In genomic region chr9:124179196-124180071, GRCh38 we compare ENCODE assay signal across 26 cellular contexts.
"Had no signal": no experiment of that assay in that cellular context is flagged by ENCODE, and none has a peak within 500 bp of the region (broad histone marks: within the 10 kb centered on the region; RNA-seq: fewer than 3 reads in every experiment).

No MANE protein-coding gene starts in this region.

- H3K4me1 Mint-ChIP-seq: neural progenitor cell; stimulated activated naive CD8-positive, alpha-beta T cell treated with anti-CD3 and anti-CD28 coated beads, Interleukin-15, amount 100 ng/mL, for 72 hours had no signal

- H3K9me3 ChIP-seq: pancreas, prostate gland, right lobe of liver, testis, tibial nerve had no signal

- H3K27ac Mint-ChIP-seq: dendritic cell treated with granulocyte-macrophage colony-stimulating factor and Interleukin-4, amounts not matched to agents 40 ng/mL and 50 ng/mL, for 4 days; effector memory CD8-positive, alpha-beta T cell; neural progenitor cell; stimulated activated naive B cell treated with anti-CD40 and anti-IgM and Interleukin-4, amounts not matched to agents 10 μg/mL and 1 μg/mL and 100 μg/mL, for 72 hours; stimulated activated naive CD8-positive, alpha-beta T cell treated with anti-CD3 and anti-CD28 coated beads, Interleukin-15, amount 100 ng/mL, for 72 hours had no signal

- H3K36me3 Mint-ChIP-seq: natural killer cell treated with Interleukin-12 subunit alpha and Interleukin-12 subunit beta and Interleukin-15 and Interleukin-18, amount 100 ng/mL, for 72 hours; neural progenitor cell; stimulated activated naive B cell treated with anti-CD40 and anti-IgM and Interleukin-4, amounts not matched to agents 10 μg/mL and 1 μg/mL and 100 μg/mL, for 72 hours had no signal

- H3K9me3 Mint-ChIP-seq: effector memory CD8-positive, alpha-beta T cell; natural killer cell treated with Interleukin-12 subunit alpha and Interleukin-12 subunit beta and Interleukin-15 and Interleukin-18, amount 100 ng/mL, for 72 hours; neural progenitor cell had no signal

- H3K4me1 ChIP-seq: gastroesophageal sphincter, left ventricle myocardium inferior, neural progenitor cell, pancreas, prostate gland, right lobe of liver, testis had no signal

- H3K4me3 Mint-ChIP-seq: dendritic cell treated with granulocyte-macrophage colony-stimulating factor and Interleukin-4, amounts not matched to agents 40 ng/mL and 50 ng/mL, for 4 days; effector memory CD8-positive, alpha-beta T cell; natural killer cell treated with Interleukin-12 subunit alpha and Interleukin-12 subunit beta and Interleukin-15 and Interleukin-18, amount 100 ng/mL, for 72 hours; neural progenitor cell; stimulated activated naive B cell treated with anti-CD40 and anti-IgM and Interleukin-4, amounts not matched to agents 10 μg/mL and 1 μg/mL and 100 μg/mL, for 72 hours; stimulated activated naive CD8-positive, alpha-beta T cell treated with anti-CD3 and anti-CD28 coated beads, Interleukin-15, amount 100 ng/mL, for 72 hours had no signal

- H3K27me3 ChIP-seq: neural progenitor cell, pancreas, right lobe of liver, testis had no signal

- H3K4me2 ChIP-seq: neural progenitor cell had no signal

- H3K4me3 ChIP-seq: esophagus squamous epithelium, gastroesophageal sphincter, left ventricle myocardium inferior, lung, neural progenitor cell, pancreas, prostate gland, right lobe of liver, spleen, testis, tibial nerve had no signal

- H3K27ac ChIP-seq: esophagus squamous epithelium, gastroesophageal sphincter, left ventricle myocardium inferior, neural progenitor cell, pancreas, prostate gland, right lobe of liver, spleen, testis, tibial nerve had no signal

- DNase-seq: effector memory CD8-positive, alpha-beta T cell; esophagus squamous epithelium; foreskin fibroblast; glutamatergic neuron; kidney; left cardiac atrium; left ventricle myocardium inferior; mesenchymal stem cell; midbrain; occipital lobe; pancreas; right lobe of liver; spleen; stimulated activated CD4-positive, alpha-beta T cell treated with anti-CD3 and anti-CD28 coated beads, Interleukin-15, amount 100 ng/mL, for 24 hours; stimulated activated CD4-positive, alpha-beta T cell treated with anti-CD3 and anti-CD28 coated beads, Interleukin-1b, Interleukin-23, amount 100 ng/mL, for 48 hours; stimulated activated CD4-positive, alpha-beta T cell treated with anti-CD3 and anti-CD28 coated beads, Interleukin-4, amount 100 ng/mL, for 24 hours; stimulated activated naive B cell treated with anti-CD40 and anti-IgM and Interleukin-4, amounts not matched to agents 10 μg/mL and 1 μg/mL and 100 μg/mL, for 72 hours; stimulated activated naive CD8-positive, alpha-beta T cell treated with anti-CD3 and anti-CD28 coated beads, Interleukin-15, amount 100 ng/mL, for 72 hours; testis had no signal

- ATAC-seq: effector memory CD8-positive, alpha-beta T cell; gastroesophageal sphincter; left cardiac atrium; natural killer cell treated with Interleukin-12 subunit alpha and Interleukin-12 subunit beta and Interleukin-15 and Interleukin-18, amount 100 ng/mL, for 72 hours; pancreas; right lobe of liver; stimulated activated naive B cell treated with anti-CD40 and anti-IgM and Interleukin-4, amounts not matched to agents 10 μg/mL and 1 μg/mL and 100 μg/mL, for 72 hours; stimulated activated naive CD8-positive, alpha-beta T cell treated with anti-CD3 and anti-CD28 coated beads, Interleukin-15, amount 100 ng/mL, for 72 hours had no signal

- H3K36me3 ChIP-seq: esophagus squamous epithelium, gastroesophageal sphincter, left ventricle myocardium inferior, neural progenitor cell, pancreas, prostate gland, right lobe of liver, spleen, tibial nerve had no signal
